Comparison of ENCODE assay signal across 23 cellular contexts in the genomic region with DNA sequence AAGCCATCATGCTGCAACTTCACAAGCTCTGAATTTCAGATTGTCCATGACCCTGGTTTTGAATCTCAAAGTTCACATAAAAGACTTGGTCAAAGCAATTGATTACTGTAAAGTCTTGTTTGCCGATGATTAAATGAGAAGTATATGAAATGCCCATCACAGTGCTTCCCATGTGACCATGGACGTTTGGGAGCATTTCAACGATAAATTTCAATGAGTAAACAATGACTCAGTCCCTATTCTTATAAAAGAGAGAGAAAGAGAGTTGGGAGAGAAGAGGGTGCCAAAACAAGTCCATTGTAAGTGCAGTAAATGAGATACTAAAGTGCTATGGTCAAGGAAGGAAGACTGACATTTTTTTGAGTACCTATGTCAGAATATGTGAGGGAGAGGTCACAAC.
DNase-seq lines count a peak whose midpoint lies in the region; ATAC-seq and TF ChIP-seq lines count a peak whose summit lies in the region.
"Had no signal": no experiment of that assay in that cellular context is flagged by ENCODE, and none has a peak within 500 bp of the region (broad histone marks: within the 10 kb centered on the region; RNA-seq: fewer than 3 reads in every experiment).

No MANE protein-coding gene starts in this region.

- peaks cover 47 to 86% of the 10 kb centered on the region in 2 experiments for H3K4me1 ChIP-seq in HCT116 (ENCODE audit: control insufficient read depth in 1 of 2, insufficient read depth in 2 of 2, low read length in 2 of 2)
- H3K4me1 ChIP-seq in neuronal stem cell (ENCODE audit: control insufficient read depth in 2 of 2, insufficient read depth in 1 of 2, low read depth in 1 of 2, low read length in 2 of 2): peaks cover 5 to 7% of the 10 kb centered on the region in 2 donors
- H3K4me1 ChIP-seq: esophagus muscularis mucosa, HAP-1 had no signal

- DNase-seq in HCT116 (ENCODE audit: low read depth, low spot score) (no peak), iris pigment epithelial cell (ENCODE audit: low read depth) (peak; percentile 48), germinal center (ENCODE audit: low spot score) (no peak), neuronal stem cell (ENCODE audit: low spot score) (no peak)
- no peak for DNase-seq in stimulated activated naive CD8-positive, alpha-beta T cell treated with anti-CD3 and anti-CD28 coated beads, Interleukin-15, amount 100 ng/mL, for 72 hours
- DNase-seq: activated CD4-positive, alpha-beta T cell treated with anti-CD3 and anti-CD28 coated beads for 48 hours; activated naive CD4-positive, alpha-beta T cell treated with anti-CD3 and anti-CD28 coated beads, Interleukin-2, amount 10 ng/mL, durations not matched to agents 7 days and 5 days; activated T-cell treated with anti-CD3 and anti-CD28 coated beads, Interleukin-2, amount 50 U/mL, for 4 hours; CD4-positive, CD25-positive, alpha-beta regulatory T cell; cortex of kidney; NCI-H1092; NCI-H187; NCI-H526; thyroid gland had no signal

- H3K4ac ChIP-seq in neuronal stem cell (ENCODE audit: low read length): no peak overlapping the region

- no peak overlapping the region for H3K14ac ChIP-seq in neuronal stem cell (ENCODE audit: low read length)

- TF ChIP-seq RAD21 in HCT116 (IDR thresholded peaks at IDR 0.05; ENCODE audit: low read depth): no peak; the same call in 1 of the 2 replicates

- peaks cover 0 to 4% of the 10 kb centered on the region in 2 experiments; a peak in 1 of 4 replicates for H3K36me3 ChIP-seq in HCT116 (ENCODE audit: control insufficient read depth in 1 of 2, insufficient read depth in 2 of 2, low read length in 2 of 2)
- H3K36me3 ChIP-seq in neuronal stem cell (replicated peaks in 1 of 2; ENCODE audit: control insufficient read depth in 2 of 2, insufficient read depth in 2 of 2, low read length in 2 of 2): no peaks in the 10 kb centered on the region
- H3K36me3 ChIP-seq: esophagus muscularis mucosa, HAP-1, neural progenitor cell, thyroid gland had no signal

- H2BK15ac ChIP-seq in neuronal stem cell (ENCODE audit: low read length): no peak overlapping the region

- no peak overlapping the region for H4K8ac ChIP-seq in neuronal stem cell (ENCODE audit: low read depth, low read length)

- BruUV-seq in HCT116 (replicated peaks; lab: Mats Ljungman, UMichigan): no TSS peak

- H4K91ac ChIP-seq in neuronal stem cell (ENCODE audit: low read depth, low read length, poor library complexity): no peak overlapping the region

- H3K4me3 ChIP-seq in HCT116 (replicated peaks in 1 of 2; ENCODE audit: low read depth in 1 of 2, low read length in 2 of 2) (no peak overlapping the region), neuronal stem cell (ENCODE audit: low read length in 2 of 2) (no peak overlapping the region)
- H3K4me3 ChIP-seq: esophagus muscularis mucosa, HAP-1, neural progenitor cell, thyroid gland had no signal

- no peaks in the 10 kb centered on the region for H3K79me1 ChIP-seq in neuronal stem cell (ENCODE audit: low read depth, low read length)

- H3K9me2 ChIP-seq in HCT116 (ENCODE audit: insufficient read depth): no peaks in the 10 kb centered on the region

- H2AFZ ChIP-seq in HCT116 (ENCODE audit: low read depth, low read length, poor library complexity, severe bottlenecking): no peak overlapping the region
- H2AFZ ChIP-seq in neuronal stem cell (ENCODE audit: low read length): no peak overlapping the region
- H2AFZ ChIP-seq: neural progenitor cell had no signal

- no peaks in the 10 kb centered on the region for H3K27me3 Mint-ChIP-seq in stimulated activated naive CD8-positive, alpha-beta T cell treated with anti-CD3 and anti-CD28 coated beads, Interleukin-15, amount 100 ng/mL, for 72 hours
- H3K27me3 Mint-ChIP-seq: activated naive CD4-positive, alpha-beta T cell treated with anti-CD3 and anti-CD28 coated beads, Interleukin-2, amount 10 ng/mL, durations not matched to agents 7 days and 5 days; CD4-positive, CD25-positive, alpha-beta regulatory T cell; stimulated activated naive CD8-positive, alpha-beta T cell treated with anti-CD3 and anti-CD28 coated beads, Interleukin-15, Interleukin-2, amounts not matched to agents 100 ng/mL and 50 ng/mL, for 24 hours had no signal

- POLR2A ChIA-PET in HCT116 (lab: Charles Lee): no interaction called here

- H3K4me3 Mint-ChIP-seq in stimulated activated naive CD8-positive, alpha-beta T cell treated with anti-CD3 and anti-CD28 coated beads, Interleukin-15, amount 100 ng/mL, for 72 hours: no peak overlapping the region
- H3K4me3 Mint-ChIP-seq: activated naive CD4-positive, alpha-beta T cell treated with anti-CD3 and anti-CD28 coated beads, Interleukin-2, amount 10 ng/mL, durations not matched to agents 7 days and 5 days; activated T-cell treated with anti-CD3 and anti-CD28 coated beads, Interleukin-2, amount 50 U/mL, for 4 hours; CD4-positive, CD25-positive, alpha-beta regulatory T cell; neural progenitor cell; stimulated activated naive CD8-positive, alpha-beta T cell treated with anti-CD3 and anti-CD28 coated beads, Interleukin-15, Interleukin-2, amounts not matched to agents 100 ng/mL and 50 ng/mL, for 24 hours had no signal

- H4K20me1 ChIP-seq in HCT116 (ENCODE audit: insufficient read depth): no peaks in the 10 kb centered on the region

- no peak overlapping the region for H2BK12ac ChIP-seq in neuronal stem cell (ENCODE audit: low read length)

- H3K27ac ChIP-seq in C4-2B (peak overlapping the region; percentile 90; the same call in 1 of the 2 replicates), HCT116 (ENCODE audit: low read depth, low read length) (0 out of 2 replicates have a peak overlapping the region, but pooled peaks have one; percentile 6), VCaP (peak overlapping the region; percentile 91), neuronal stem cell (replicated peaks; ENCODE audit: low read length) (no peak overlapping the region)
- H3K27ac ChIP-seq: esophagus muscularis mucosa, KMS-11, neural progenitor cell, thyroid gland had no signal

- H3K9me3 ChIP-seq in HCT116 (ENCODE audit: control insufficient read depth in 1 of 2, insufficient read depth in 1 of 2, low read depth in 1 of 2, low read length in 2 of 2) (no peaks in the 10 kb centered on the region), neuronal stem cell (replicated peaks in 1 of 2; ENCODE audit: control insufficient read depth in 2 of 2, insufficient read depth in 1 of 2, low read depth in 1 of 2, low read length in 2 of 2) (no peaks in the 10 kb centered on the region)
- H3K9me3 ChIP-seq: esophagus muscularis mucosa, HAP-1, thyroid gland had no signal

- TF ChIP-seq POLR2A in HCT116 (IDR thresholded peaks at IDR 0.05; ENCODE audit: borderline replicate concordance, extremely low read depth, insufficient read depth, insufficient read length): no peak

- H2BK5ac ChIP-seq in neuronal stem cell (ENCODE audit: low read length): no peak overlapping the region

- RAD21 ChIA-PET in HCT116 (lab: Charles Lee; ENCODE audit: low non-redundant PET in 1 of 2, low total read pairs in 2 of 2, uncharacterized antibody in 2 of 2, unreplicated experiment in 2 of 2): no interaction called here

- H3K4me2 ChIP-seq in HCT116 (ENCODE audit: low read length) (peak overlapping the region; percentile 37), neuronal stem cell (ENCODE audit: insufficient read depth, low read length, poor library complexity, severe bottlenecking) (no peak overlapping the region)
- H3K4me2 ChIP-seq: KMS-11, neural progenitor cell had no signal

- no CpG with 5 or more reads among the region's 3 CpGs for WGBS in neuronal stem cell (ENCODE audit: extremely low coverage in 2 of 2, insufficient read length in 2 of 2, insufficient replicate concordance in 1 of 2), 2 donors

- no peak overlapping the region for H3K27ac Mint-ChIP-seq in stimulated activated naive CD8-positive, alpha-beta T cell treated with anti-CD3 and anti-CD28 coated beads, Interleukin-15, amount 100 ng/mL, for 72 hours
- H3K27ac Mint-ChIP-seq: activated naive CD4-positive, alpha-beta T cell treated with anti-CD3 and anti-CD28 coated beads, Interleukin-2, amount 10 ng/mL, durations not matched to agents 7 days and 5 days; neural progenitor cell; progenitor cell of endocrine pancreas; stimulated activated naive CD8-positive, alpha-beta T cell treated with anti-CD3 and anti-CD28 coated beads, Interleukin-15, Interleukin-2, amounts not matched to agents 100 ng/mL and 50 ng/mL, for 24 hours had no signal

- no peaks in the 10 kb centered on the region for H3K9me3 Mint-ChIP-seq in stimulated activated naive CD8-positive, alpha-beta T cell treated with anti-CD3 and anti-CD28 coated beads, Interleukin-15, amount 100 ng/mL, for 72 hours
- H3K9me3 Mint-ChIP-seq: activated naive CD4-positive, alpha-beta T cell treated with anti-CD3 and anti-CD28 coated beads, Interleukin-2, amount 10 ng/mL, durations not matched to agents 7 days and 5 days; activated T-cell treated with anti-CD3 and anti-CD28 coated beads, Interleukin-2, amount 50 U/mL, for 4 hours; neural progenitor cell; stimulated activated naive CD8-positive, alpha-beta T cell treated with anti-CD3 and anti-CD28 coated beads, Interleukin-15, Interleukin-2, amounts not matched to agents 100 ng/mL and 50 ng/mL, for 24 hours had no signal

- H2AK5ac ChIP-seq in neuronal stem cell (ENCODE audit: low read depth, low read length): no peak overlapping the region

- ATAC-seq in HCT116 (no peak), HG03460 (IDR thresholded peaks at IDR 0.05; ENCODE audit: unreplicated experiment) (no peak)
- ATAC-seq in stimulated activated naive CD8-positive, alpha-beta T cell treated with anti-CD3 and anti-CD28 coated beads, Interleukin-15, amount 100 ng/mL, for 72 hours: no peak
- ATAC-seq: activated T-cell treated with anti-CD3 and anti-CD28 coated beads, Interleukin-2, amount 50 U/mL, for 4 hours had no signal

- H3K18ac ChIP-seq in neuronal stem cell (ENCODE audit: low read length): no peak overlapping the region

- H3K27me3 ChIP-seq in HCT116 (ENCODE audit: insufficient read depth, low read length) (no peaks in the 10 kb centered on the region), neuronal stem cell (ENCODE audit: control insufficient read depth in 3 of 3, insufficient read depth in 3 of 3, low read depth in 1 of 3, low read length in 3 of 3) (no peaks in the 10 kb centered on the region)
- H3K27me3 ChIP-seq: esophagus muscularis mucosa, neural progenitor cell, thyroid gland had no signal

- no peak overlapping the region for H2BK120ac ChIP-seq in neuronal stem cell (ENCODE audit: low read depth, low read length)

- H3K23ac ChIP-seq in neuronal stem cell (ENCODE audit: low read depth, low read length, poor library complexity): no peak overlapping the region

- CTCF ChIA-PET in HCT116 (lab: Charles Lee): no interaction called here

- no peak overlapping the region for H3K9ac ChIP-seq in HCT116 (ENCODE audit: low read length)
- H3K9ac ChIP-seq in neuronal stem cell (ENCODE audit: low read depth, low read length, poor library complexity): no peak overlapping the region
- H3K9ac ChIP-seq: KMS-11, neural progenitor cell had no signal

- intact Hi-C loops in HCT116 (cut with micrococcal nuclease): no loop called here

- no peaks in the 10 kb centered on the region for H3K79me2 ChIP-seq in HCT116 (ENCODE audit: insufficient read depth, low read length)

- no peaks in the 10 kb centered on the region for H3K4me1 Mint-ChIP-seq in stimulated activated naive CD8-positive, alpha-beta T cell treated with anti-CD3 and anti-CD28 coated beads, Interleukin-15, amount 100 ng/mL, for 72 hours
- H3K4me1 Mint-ChIP-seq: activated naive CD4-positive, alpha-beta T cell treated with anti-CD3 and anti-CD28 coated beads, Interleukin-2, amount 10 ng/mL, durations not matched to agents 7 days and 5 days; CD4-positive, CD25-positive, alpha-beta regulatory T cell had no signal

- no peak for TF ChIP-seq CTCF in C4-2B (conservative IDR thresholded peaks at IDR 0.05)
- no peak for TF ChIP-seq CTCF in HCT116 (IDR thresholded peaks at IDR 0.05 in 2 of 3, conservative IDR thresholded peaks at IDR 0.05 in 1 of 3; ENCODE audit: borderline replicate concordance in 1 of 3, insufficient read depth in 1 of 3, low read depth in 2 of 3, low read length in 2 of 3)
- TF ChIP-seq CTCF in VCaP (conservative IDR thresholded peaks at IDR 0.05): no peak
